ENCODE assay signal across 1 cellular context in the genomic region with DNA sequence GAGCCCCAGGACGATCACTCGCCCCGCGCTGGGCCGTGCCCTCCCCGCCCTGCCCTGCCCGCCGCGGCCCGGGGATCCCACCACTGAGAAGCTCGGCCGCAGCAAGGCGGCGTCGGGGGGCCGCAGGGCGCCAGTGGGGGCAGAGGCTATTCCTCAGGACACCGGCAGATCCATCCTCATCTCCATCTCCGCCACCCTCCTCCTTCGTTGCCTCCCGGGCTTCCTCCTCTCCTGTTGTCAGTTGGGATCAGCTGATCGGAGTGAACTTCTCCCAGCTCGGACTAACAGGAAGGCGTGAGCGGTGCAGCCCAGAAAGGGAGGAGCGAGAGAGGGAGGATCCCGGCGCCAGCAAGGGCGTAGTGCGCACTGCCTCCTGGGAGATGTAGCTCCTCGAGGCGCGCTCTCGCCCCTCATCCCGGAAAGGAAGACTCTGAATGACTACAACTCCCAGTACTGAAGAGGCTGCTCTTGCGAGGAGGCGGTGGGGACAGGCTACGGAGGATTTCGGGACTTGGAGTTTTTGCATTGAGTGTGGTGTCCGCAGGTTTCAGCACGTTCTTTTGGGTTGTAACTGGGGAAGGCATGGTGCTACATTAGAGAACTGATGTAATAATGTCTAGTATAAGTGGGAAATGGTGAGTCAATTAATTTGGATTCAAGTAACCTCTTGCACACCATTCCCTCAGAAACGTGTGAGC.
TF ChIP-seq lines count a peak whose summit lies in the region.

A gene with protein sequence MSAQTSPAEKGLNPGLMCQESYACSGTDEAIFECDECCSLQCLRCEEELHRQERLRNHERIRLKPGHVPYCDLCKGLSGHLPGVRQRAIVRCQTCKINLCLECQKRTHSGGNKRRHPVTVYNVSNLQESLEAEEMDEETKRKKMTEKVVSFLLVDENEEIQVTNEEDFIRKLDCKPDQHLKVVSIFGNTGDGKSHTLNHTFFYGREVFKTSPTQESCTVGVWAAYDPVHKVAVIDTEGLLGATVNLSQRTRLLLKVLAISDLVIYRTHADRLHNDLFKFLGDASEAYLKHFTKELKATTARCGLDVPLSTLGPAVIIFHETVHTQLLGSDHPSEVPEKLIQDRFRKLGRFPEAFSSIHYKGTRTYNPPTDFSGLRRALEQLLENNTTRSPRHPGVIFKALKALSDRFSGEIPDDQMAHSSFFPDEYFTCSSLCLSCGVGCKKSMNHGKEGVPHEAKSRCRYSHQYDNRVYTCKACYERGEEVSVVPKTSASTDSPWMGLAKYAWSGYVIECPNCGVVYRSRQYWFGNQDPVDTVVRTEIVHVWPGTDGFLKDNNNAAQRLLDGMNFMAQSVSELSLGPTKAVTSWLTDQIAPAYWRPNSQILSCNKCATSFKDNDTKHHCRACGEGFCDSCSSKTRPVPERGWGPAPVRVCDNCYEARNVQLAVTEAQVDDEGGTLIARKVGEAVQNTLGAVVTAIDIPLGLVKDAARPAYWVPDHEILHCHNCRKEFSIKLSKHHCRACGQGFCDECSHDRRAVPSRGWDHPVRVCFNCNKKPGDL (minus strand): TSS at position 262 of the 698 bp plus-strand sequence. CDS start 2,598 bp downstream, outside the sequence.

TF ChIP-seq in HepG2, 621 proteins besides CTCF, POLR2A, EP300 and RAD21 (continued from another document and continues in another):
- TF ChIP-seq, protein P1, sequence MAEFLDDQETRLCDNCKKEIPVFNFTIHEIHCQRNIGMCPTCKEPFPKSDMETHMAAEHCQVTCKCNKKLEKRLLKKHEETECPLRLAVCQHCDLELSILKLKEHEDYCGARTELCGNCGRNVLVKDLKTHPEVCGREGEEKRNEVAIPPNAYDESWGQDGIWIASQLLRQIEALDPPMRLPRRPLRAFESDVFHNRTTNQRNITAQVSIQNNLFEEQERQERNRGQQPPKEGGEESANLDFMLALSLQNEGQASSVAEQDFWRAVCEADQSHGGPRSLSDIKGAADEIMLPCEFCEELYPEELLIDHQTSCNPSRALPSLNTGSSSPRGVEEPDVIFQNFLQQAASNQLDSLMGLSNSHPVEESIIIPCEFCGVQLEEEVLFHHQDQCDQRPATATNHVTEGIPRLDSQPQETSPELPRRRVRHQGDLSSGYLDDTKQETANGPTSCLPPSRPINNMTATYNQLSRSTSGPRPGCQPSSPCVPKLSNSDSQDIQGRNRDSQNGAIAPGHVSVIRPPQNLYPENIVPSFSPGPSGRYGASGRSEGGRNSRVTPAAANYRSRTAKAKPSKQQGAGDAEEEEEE (CRISPR knock-in tag; IDR thresholded peaks at IDR 0.05; ENCODE audit: borderline replicate concordance) = no peak
- no peak for TF ChIP-seq TRIM24 (CRISPR knock-in tag; IDR thresholded peaks at IDR 0.05)
- TF ChIP-seq YEATS4 (CRISPR knock-in tag; IDR thresholded peaks at IDR 0.05; ENCODE audit: borderline replicate concordance) = no peak; the same call in 1 of the 2 replicates
- TF ChIP-seq ARNTL (CRISPR knock-in tag; IDR thresholded peaks at IDR 0.05) = no peak
- no peak for TF ChIP-seq MBNL3 (CRISPR knock-in tag; conservative IDR thresholded peaks at IDR 0.05)
- no peak for TF ChIP-seq KAT2B (IDR thresholded peaks at IDR 0.05; ENCODE audit: borderline replicate concordance, low read depth, low read length)
- no peak for TF ChIP-seq ZNF766 (CRISPR knock-in tag; IDR thresholded peaks at IDR 0.05; ENCODE audit: borderline replicate concordance)
- TF ChIP-seq ZNF550 (CRISPR knock-in tag; IDR thresholded peaks at IDR 0.05; ENCODE audit: borderline replicate concordance) = no peak
- no peak for TF ChIP-seq FOSL1 (CRISPR knock-in tag; IDR thresholded peaks at IDR 0.05; ENCODE audit: borderline replicate concordance)
- TF ChIP-seq PCBP1 (IDR thresholded peaks at IDR 0.05; ENCODE audit: borderline replicate concordance, low read depth, low read length) = no peak
- TF ChIP-seq, protein P2, sequence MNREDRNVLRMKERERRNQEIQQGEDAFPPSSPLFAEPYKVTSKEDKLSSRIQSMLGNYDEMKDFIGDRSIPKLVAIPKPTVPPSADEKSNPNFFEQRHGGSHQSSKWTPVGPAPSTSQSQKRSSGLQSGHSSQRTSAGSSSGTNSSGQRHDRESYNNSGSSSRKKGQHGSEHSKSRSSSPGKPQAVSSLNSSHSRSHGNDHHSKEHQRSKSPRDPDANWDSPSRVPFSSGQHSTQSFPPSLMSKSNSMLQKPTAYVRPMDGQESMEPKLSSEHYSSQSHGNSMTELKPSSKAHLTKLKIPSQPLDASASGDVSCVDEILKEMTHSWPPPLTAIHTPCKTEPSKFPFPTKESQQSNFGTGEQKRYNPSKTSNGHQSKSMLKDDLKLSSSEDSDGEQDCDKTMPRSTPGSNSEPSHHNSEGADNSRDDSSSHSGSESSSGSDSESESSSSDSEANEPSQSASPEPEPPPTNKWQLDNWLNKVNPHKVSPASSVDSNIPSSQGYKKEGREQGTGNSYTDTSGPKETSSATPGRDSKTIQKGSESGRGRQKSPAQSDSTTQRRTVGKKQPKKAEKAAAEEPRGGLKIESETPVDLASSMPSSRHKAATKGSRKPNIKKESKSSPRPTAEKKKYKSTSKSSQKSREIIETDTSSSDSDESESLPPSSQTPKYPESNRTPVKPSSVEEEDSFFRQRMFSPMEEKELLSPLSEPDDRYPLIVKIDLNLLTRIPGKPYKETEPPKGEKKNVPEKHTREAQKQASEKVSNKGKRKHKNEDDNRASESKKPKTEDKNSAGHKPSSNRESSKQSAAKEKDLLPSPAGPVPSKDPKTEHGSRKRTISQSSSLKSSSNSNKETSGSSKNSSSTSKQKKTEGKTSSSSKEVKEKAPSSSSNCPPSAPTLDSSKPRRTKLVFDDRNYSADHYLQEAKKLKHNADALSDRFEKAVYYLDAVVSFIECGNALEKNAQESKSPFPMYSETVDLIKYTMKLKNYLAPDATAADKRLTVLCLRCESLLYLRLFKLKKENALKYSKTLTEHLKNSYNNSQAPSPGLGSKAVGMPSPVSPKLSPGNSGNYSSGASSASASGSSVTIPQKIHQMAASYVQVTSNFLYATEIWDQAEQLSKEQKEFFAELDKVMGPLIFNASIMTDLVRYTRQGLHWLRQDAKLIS (CRISPR knock-in tag; IDR thresholded peaks at IDR 0.05) = no peak
- 0 out of 2 replicates have a peak, but pooled peaks have one; percentile 33 for TF ChIP-seq DNMT1 (CRISPR knock-in tag; IDR thresholded peaks at IDR 0.05)
- TF ChIP-seq, protein P3, sequence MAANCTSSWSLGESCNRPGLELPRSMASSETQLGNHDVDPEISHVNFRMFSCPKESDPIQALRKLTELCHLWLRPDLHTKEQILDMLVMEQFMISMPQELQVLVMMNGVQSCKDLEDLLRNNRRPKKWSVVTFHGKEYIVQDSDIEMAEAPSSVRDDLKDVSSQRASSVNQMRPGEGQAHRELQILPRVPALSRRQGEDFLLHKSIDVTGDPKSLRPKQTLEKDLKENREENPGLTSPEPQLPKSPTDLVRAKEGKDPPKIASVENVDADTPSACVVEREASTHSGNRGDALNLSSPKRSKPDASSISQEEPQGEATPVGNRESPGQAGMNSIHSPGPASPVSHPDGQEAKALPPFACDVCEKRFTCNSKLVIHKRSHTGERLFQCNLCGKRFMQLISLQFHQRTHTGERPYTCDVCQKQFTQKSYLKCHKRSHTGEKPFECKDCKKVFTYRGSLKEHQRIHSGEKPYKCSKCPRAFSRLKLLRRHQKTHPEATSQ (CRISPR knock-in tag; IDR thresholded peaks at IDR 0.05; ENCODE audit: borderline replicate concordance) = no peak
- TF ChIP-seq, protein P4, sequence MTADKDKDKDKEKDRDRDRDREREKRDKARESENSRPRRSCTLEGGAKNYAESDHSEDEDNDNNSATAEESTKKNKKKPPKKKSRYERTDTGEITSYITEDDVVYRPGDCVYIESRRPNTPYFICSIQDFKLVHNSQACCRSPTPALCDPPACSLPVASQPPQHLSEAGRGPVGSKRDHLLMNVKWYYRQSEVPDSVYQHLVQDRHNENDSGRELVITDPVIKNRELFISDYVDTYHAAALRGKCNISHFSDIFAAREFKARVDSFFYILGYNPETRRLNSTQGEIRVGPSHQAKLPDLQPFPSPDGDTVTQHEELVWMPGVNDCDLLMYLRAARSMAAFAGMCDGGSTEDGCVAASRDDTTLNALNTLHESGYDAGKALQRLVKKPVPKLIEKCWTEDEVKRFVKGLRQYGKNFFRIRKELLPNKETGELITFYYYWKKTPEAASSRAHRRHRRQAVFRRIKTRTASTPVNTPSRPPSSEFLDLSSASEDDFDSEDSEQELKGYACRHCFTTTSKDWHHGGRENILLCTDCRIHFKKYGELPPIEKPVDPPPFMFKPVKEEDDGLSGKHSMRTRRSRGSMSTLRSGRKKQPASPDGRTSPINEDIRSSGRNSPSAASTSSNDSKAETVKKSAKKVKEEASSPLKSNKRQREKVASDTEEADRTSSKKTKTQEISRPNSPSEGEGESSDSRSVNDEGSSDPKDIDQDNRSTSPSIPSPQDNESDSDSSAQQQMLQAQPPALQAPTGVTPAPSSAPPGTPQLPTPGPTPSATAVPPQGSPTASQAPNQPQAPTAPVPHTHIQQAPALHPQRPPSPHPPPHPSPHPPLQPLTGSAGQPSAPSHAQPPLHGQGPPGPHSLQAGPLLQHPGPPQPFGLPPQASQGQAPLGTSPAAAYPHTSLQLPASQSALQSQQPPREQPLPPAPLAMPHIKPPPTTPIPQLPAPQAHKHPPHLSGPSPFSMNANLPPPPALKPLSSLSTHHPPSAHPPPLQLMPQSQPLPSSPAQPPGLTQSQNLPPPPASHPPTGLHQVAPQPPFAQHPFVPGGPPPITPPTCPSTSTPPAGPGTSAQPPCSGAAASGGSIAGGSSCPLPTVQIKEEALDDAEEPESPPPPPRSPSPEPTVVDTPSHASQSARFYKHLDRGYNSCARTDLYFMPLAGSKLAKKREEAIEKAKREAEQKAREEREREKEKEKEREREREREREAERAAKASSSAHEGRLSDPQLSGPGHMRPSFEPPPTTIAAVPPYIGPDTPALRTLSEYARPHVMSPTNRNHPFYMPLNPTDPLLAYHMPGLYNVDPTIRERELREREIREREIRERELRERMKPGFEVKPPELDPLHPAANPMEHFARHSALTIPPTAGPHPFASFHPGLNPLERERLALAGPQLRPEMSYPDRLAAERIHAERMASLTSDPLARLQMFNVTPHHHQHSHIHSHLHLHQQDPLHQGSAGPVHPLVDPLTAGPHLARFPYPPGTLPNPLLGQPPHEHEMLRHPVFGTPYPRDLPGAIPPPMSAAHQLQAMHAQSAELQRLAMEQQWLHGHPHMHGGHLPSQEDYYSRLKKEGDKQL (CRISPR knock-in tag; IDR thresholded peaks at IDR 0.05; ENCODE audit: low read depth) = no peak
- TF ChIP-seq, protein P5, sequence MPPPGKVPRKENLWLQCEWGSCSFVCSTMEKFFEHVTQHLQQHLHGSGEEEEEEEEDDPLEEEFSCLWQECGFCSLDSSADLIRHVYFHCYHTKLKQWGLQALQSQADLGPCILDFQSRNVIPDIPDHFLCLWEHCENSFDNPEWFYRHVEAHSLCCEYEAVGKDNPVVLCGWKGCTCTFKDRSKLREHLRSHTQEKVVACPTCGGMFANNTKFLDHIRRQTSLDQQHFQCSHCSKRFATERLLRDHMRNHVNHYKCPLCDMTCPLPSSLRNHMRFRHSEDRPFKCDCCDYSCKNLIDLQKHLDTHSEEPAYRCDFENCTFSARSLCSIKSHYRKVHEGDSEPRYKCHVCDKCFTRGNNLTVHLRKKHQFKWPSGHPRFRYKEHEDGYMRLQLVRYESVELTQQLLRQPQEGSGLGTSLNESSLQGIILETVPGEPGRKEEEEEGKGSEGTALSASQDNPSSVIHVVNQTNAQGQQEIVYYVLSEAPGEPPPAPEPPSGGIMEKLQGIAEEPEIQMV (CRISPR knock-in tag; IDR thresholded peaks at IDR 0.05; ENCODE audit: low read depth) = peak; percentile 68
- TF ChIP-seq, protein P6, sequence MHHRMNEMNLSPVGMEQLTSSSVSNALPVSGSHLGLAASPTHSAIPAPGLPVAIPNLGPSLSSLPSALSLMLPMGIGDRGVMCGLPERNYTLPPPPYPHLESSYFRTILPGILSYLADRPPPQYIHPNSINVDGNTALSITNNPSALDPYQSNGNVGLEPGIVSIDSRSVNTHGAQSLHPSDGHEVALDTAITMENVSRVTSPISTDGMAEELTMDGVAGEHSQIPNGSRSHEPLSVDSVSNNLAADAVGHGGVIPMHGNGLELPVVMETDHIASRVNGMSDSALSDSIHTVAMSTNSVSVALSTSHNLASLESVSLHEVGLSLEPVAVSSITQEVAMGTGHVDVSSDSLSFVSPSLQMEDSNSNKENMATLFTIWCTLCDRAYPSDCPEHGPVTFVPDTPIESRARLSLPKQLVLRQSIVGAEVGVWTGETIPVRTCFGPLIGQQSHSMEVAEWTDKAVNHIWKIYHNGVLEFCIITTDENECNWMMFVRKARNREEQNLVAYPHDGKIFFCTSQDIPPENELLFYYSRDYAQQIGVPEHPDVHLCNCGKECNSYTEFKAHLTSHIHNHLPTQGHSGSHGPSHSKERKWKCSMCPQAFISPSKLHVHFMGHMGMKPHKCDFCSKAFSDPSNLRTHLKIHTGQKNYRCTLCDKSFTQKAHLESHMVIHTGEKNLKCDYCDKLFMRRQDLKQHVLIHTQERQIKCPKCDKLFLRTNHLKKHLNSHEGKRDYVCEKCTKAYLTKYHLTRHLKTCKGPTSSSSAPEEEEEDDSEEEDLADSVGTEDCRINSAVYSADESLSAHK (CRISPR knock-in tag; IDR thresholded peaks at IDR 0.05; ENCODE audit: borderline replicate concordance) = no peak
- no peak for TF ChIP-seq ZNF432 (CRISPR knock-in tag; IDR thresholded peaks at IDR 0.05; ENCODE audit: borderline replicate concordance)
- TF ChIP-seq FOXM1 (CRISPR knock-in tag; IDR thresholded peaks at IDR 0.05) = no peak
- no peak for TF ChIP-seq ZNF674 (CRISPR knock-in tag; IDR thresholded peaks at IDR 0.05; ENCODE audit: low read depth)
- TF ChIP-seq ATF7-NPFF (CRISPR knock-in tag; IDR thresholded peaks at IDR 0.05; ENCODE audit: low read depth) = no peak
- TF ChIP-seq, protein P7, sequence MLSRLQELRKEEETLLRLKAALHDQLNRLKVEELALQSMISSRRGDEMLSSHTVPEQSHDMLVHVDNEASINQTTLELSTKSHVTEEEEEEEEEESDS (CRISPR knock-in tag; IDR thresholded peaks at IDR 0.05; ENCODE audit: borderline replicate concordance) = no peak
- no peak for TF ChIP-seq KLF15 (CRISPR knock-in tag; IDR thresholded peaks at IDR 0.05; ENCODE audit: borderline replicate concordance)
- TF ChIP-seq ZBTB42 (CRISPR knock-in tag; IDR thresholded peaks at IDR 0.05) = no peak
- TF ChIP-seq, protein P8, sequence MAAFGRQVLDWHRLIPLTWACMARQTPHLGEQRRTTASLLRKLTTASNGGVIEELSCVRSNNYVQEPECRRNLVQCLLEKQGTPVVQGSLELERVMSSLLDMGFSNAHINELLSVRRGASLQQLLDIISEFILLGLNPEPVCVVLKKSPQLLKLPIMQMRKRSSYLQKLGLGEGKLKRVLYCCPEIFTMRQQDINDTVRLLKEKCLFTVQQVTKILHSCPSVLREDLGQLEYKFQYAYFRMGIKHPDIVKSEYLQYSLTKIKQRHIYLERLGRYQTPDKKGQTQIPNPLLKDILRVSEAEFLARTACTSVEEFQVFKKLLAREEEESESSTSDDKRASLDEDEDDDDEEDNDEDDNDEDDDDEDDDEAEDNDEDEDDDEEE (CRISPR knock-in tag; IDR thresholded peaks at IDR 0.05) = no peak
- TF ChIP-seq ZNF484 (CRISPR knock-in tag; IDR thresholded peaks at IDR 0.05; ENCODE audit: borderline replicate concordance, low read depth) = no peak
- no peak for TF ChIP-seq ZNF776 (CRISPR knock-in tag; IDR thresholded peaks at IDR 0.05)
- no peak for TF ChIP-seq ZNF251 (CRISPR knock-in tag; IDR thresholded peaks at IDR 0.05)
- TF ChIP-seq EHMT2 (IDR thresholded peaks at IDR 0.05; ENCODE audit: borderline replicate concordance, low read depth, low read length) = no peak
- no peak; the same call in 1 of the 2 replicates for TF ChIP-seq RFXAP (CRISPR knock-in tag; IDR thresholded peaks at IDR 0.05; ENCODE audit: borderline replicate concordance)
- TF ChIP-seq, protein P9, sequence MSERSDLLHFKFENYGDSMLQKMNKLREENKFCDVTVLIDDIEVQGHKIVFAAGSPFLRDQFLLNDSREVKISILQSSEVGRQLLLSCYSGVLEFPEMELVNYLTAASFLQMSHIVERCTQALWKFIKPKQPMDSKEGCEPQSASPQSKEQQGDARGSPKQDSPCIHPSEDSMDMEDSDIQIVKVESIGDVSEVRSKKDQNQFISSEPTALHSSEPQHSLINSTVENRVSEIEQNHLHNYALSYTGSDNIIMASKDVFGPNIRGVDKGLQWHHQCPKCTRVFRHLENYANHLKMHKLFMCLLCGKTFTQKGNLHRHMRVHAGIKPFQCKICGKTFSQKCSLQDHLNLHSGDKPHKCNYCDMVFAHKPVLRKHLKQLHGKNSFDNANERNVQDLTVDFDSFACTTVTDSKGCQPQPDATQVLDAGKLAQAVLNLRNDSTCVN (CRISPR knock-in tag; IDR thresholded peaks at IDR 0.05; ENCODE audit: borderline replicate concordance) = no peak
